In the genomic region with DNA sequence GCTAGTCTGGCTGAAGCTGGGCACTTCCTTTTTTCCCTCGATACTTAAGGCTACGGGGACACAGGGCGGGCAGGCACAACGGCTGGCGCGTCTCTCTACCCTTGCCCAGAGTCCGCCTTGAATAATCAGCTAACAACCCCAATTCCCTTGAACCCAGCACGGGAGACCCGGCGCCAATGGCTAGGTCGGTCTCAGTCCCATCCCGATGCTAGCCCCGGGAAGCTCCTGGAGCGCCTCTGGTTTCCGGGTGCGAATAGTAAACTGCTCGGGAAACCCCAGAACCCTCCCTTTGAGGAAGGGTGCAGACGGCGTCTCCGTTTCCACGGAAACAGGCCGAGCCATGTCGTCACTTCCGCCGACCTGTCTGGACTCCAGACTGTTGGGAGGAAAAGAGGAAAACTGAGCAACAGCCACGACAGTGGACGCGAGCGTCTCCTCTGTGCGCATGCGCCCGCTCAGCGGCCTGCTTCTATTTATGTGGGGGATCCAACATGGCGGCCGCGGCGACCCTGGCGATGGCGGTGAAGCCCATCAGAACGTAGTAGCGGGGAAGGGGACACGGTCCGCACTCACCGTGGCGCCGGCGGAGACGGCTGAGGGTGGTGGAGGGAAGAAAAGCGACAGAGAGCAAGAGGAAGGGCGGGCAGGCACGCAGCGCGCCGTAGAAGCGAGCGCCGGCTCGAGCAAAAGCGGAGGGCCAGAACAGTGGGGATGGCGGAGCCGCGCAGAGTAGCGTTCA, we compare ENCODE assay signal across 1 cellular context.
A peak's percentile ranks its signal among the peaks of the same experiment; 100 is the strongest.
TF ChIP-seq lines count a peak whose summit lies in the region.

TSS of gene UBN2 (plus strand) at position 464 of the 739 bp plus-strand sequence. CDS start at position 712, 248 bp downstream.

TF ChIP-seq in K562, 482 proteins besides CTCF, POLR2A, EP300 and RAD21 (continued from another document and continues in another):
- TF ChIP-seq, protein P1, sequence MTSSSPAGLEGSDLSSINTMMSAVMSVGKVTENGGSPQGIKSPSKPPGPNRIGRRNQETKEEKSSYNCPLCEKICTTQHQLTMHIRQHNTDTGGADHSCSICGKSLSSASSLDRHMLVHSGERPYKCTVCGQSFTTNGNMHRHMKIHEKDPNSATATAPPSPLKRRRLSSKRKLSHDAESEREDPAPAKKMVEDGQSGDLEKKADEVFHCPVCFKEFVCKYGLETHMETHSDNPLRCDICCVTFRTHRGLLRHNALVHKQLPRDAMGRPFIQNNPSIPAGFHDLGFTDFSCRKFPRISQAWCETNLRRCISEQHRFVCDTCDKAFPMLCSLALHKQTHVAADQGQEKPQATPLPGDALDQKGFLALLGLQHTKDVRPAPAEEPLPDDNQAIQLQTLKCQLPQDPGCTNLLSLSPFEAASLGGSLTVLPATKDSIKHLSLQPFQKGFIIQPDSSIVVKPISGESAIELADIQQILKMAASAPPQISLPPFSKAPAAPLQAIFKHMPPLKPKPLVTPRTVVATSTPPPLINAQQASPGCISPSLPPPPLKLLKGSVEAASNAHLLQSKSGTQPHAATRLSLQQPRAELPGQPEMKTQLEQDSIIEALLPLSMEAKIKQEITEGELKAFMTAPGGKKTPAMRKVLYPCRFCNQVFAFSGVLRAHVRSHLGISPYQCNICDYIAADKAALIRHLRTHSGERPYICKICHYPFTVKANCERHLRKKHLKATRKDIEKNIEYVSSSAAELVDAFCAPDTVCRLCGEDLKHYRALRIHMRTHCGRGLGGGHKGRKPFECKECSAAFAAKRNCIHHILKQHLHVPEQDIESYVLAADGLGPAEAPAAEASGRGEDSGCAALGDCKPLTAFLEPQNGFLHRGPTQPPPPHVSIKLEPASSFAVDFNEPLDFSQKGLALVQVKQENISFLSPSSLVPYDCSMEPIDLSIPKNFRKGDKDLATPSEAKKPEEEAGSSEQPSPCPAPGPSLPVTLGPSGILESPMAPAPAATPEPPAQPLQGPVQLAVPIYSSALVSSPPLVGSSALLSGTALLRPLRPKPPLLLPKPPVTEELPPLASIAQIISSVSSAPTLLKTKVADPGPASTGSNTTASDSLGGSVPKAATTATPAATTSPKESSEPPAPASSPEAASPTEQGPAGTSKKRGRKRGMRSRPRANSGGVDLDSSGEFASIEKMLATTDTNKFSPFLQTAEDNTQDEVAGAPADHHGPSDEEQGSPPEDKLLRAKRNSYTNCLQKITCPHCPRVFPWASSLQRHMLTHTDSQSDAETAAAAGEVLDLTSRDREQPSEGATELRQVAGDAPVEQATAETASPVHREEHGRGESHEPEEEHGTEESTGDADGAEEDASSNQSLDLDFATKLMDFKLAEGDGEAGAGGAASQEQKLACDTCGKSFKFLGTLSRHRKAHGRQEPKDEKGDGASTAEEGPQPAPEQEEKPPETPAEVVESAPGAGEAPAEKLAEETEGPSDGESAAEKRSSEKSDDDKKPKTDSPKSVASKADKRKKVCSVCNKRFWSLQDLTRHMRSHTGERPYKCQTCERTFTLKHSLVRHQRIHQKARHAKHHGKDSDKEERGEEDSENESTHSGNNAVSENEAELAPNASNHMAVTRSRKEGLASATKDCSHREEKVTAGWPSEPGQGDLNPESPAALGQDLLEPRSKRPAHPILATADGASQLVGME (CRISPR knock-in tag; IDR thresholded peaks at IDR 0.05) = peak; percentile 60; the same call in 1 of the 2 replicates
- TF ChIP-seq EZH2 (IDR thresholded peaks at IDR 0.05; ENCODE audit: borderline replicate concordance, low read depth, low read length) (no peak), MIER1 (IDR thresholded peaks at IDR 0.05; ENCODE audit: low read depth) (no peak), HINFP (tag; conservative IDR thresholded peaks at IDR 0.05; ENCODE audit: low read depth) (no peak), CHD1 (IDR thresholded peaks at IDR 0.05; ENCODE audit: low read length) (no peak), POU5F1 (IDR thresholded peaks at IDR 0.05; ENCODE audit: borderline replicate concordance, low read depth, low read length, partially characterized antibody) (no peak), ZNF165 (CRISPR knock-in tag; IDR thresholded peaks at IDR 0.05; ENCODE audit: borderline replicate concordance) (peak; percentile 61; the same call in 1 of the 2 replicates), KLF1 (tag; IDR thresholded peaks at IDR 0.05) (no peak; the same call in 1 of the 2 replicates), IFI16 (CRISPR knock-in tag; IDR thresholded peaks at IDR 0.05) (no peak), ZNF551 (CRISPR knock-in tag; IDR thresholded peaks at IDR 0.05) (no peak), NR2C1 (IDR thresholded peaks at IDR 0.05) (no peak), NR2C1 (tag; IDR thresholded peaks at IDR 0.05) (no peak), SNAPC5 (CRISPR knock-in tag; IDR thresholded peaks at IDR 0.05) (no peak), TGIF2 (CRISPR knock-in tag; IDR thresholded peaks at IDR 0.05) (no peak; the same call in 1 of the 2 replicates), BRD9 (IDR thresholded peaks at IDR 0.05; ENCODE audit: low read depth, partially characterized antibody) (no peak), ZNF347 (CRISPR knock-in tag; IDR thresholded peaks at IDR 0.05; ENCODE audit: low read depth) (no peak), MTF1 (CRISPR knock-in tag; IDR thresholded peaks at IDR 0.05; ENCODE audit: borderline replicate concordance) (no peak), ZNF311 (CRISPR knock-in tag; IDR thresholded peaks at IDR 0.05) (no peak), AFF1 (IDR thresholded peaks at IDR 0.05; ENCODE audit: low read depth in 1 of 2, partially characterized antibody in 2 of 2) (peak in 1 of 2 experiments; percentile 16), CHD7 (IDR thresholded peaks at IDR 0.05; ENCODE audit: low read depth, low read length) (no peak), HMGN3 (IDR thresholded peaks at IDR 0.05; ENCODE audit: borderline replicate concordance, extremely low read depth, insufficient read length, low read depth, low read length) (peak; percentile 13), ZNF121 (CRISPR knock-in tag; conservative IDR thresholded peaks at IDR 0.05) (no peak), RAD51 (IDR thresholded peaks at IDR 0.05; ENCODE audit: borderline replicate concordance, low read depth) (no peak), E2F6 (IDR thresholded peaks at IDR 0.05; ENCODE audit: borderline replicate concordance in 1 of 2, extremely low read depth in 1 of 2, insufficient read depth in 1 of 2, insufficient read length in 1 of 2, low read depth in 1 of 2, low read length in 1 of 2, poor library complexity in 1 of 2, severe bottlenecking in 1 of 2) (no peak), MCM5 (IDR thresholded peaks at IDR 0.05; ENCODE audit: low read depth) (no peak), ASH1L (IDR thresholded peaks at IDR 0.05; ENCODE audit: borderline replicate concordance, low read depth, partially characterized antibody) (no peak), FOXJ3 (CRISPR knock-in tag; IDR thresholded peaks at IDR 0.05) (no peak), SPI1 (IDR thresholded peaks at IDR 0.05; ENCODE audit: borderline replicate concordance, low read depth, low read length) (peak; percentile 96), GTF2A2 (tag; IDR thresholded peaks at IDR 0.05) (no peak)
